In genomic region chr12:47271800-47272230, GRCh38 we compare ENCODE assay signal across 15 cellular contexts.
DNase-seq lines count a peak whose midpoint lies in the region; ATAC-seq, FAIRE-seq and TF ChIP-seq lines count a peak whose summit lies in the region.
"Had no signal": no experiment of that assay in that cellular context is flagged by ENCODE, and none has a peak within 500 bp of the region (broad histone marks: within the 10 kb centered on the region; RNA-seq: fewer than 3 reads in every experiment).

No MANE protein-coding gene starts in this region.

- H3K79me2 ChIP-seq in SU-DHL-6 (ENCODE audit: insufficient read depth, low read length) (no peaks in the 10 kb centered on the region), keratinocyte (ENCODE audit: control insufficient read depth, insufficient read depth, low read length) (peaks cover 3% of the 10 kb centered on the region)

- H3K4me2 ChIP-seq in SU-DHL-6 (ENCODE audit: low read depth, low read length, poor library complexity, severe bottlenecking) (no peak overlapping the region), keratinocyte (ENCODE audit: control insufficient read depth, extremely low read depth, insufficient read depth, low read depth, low read length) (peak overlapping the region; percentile 20)

- DNase-seq in ACHN (peak; percentile 40), DMS53 treated with DMSO at 0.1 percent for 48 hours (lab: John Stamatoyannopoulos, UW; ENCODE audit: unreplicated experiment) (peak; percentile 57), keratinocyte (ENCODE audit: low read depth, low spot score) (no peak), caudate nucleus (lab: John Stamatoyannopoulos, UW) (no peak), upper lobe of right lung (no peak)
- DNase-seq: activated CD8-positive, alpha-beta memory T cell treated with anti-CD3 and anti-CD28 coated beads, Interleukin-2, amount 50 U/mL, for 48 hours; heart right ventricle; Karpas-422; NCI-H2107 had no signal

- intact Hi-C loops in upper lobe of right lung (cut with DNase I), result no loop called here

- no peaks in the 10 kb centered on the region for H3K27me3 ChIP-seq in SU-DHL-6 (ENCODE audit: low read length)
- no peaks in the 10 kb centered on the region for H3K27me3 ChIP-seq in keratinocyte (ENCODE audit: control insufficient read depth, extremely low read depth, insufficient read depth, low read length)
- no peaks in the 10 kb centered on the region for H3K27me3 ChIP-seq in upper lobe of right lung
- H3K27me3 ChIP-seq: esophagus muscularis mucosa had no signal

- peak overlapping the region; percentile 89 for H3K27ac ChIP-seq in SU-DHL-6 (ENCODE audit: low read depth, low read length)
- peak overlapping the region; percentile 99 for H3K27ac ChIP-seq in keratinocyte (ENCODE audit: control insufficient read depth, insufficient read depth, low read length)
- H3K27ac ChIP-seq in caudate nucleus (ENCODE audit: low read depth, low read length), result no peak overlapping the region
- no peak overlapping the region for H3K27ac ChIP-seq in upper lobe of right lung
- H3K27ac ChIP-seq: C4-2B, esophagus muscularis mucosa, heart right ventricle had no signal

- ATAC-seq in upper lobe of right lung, result no peak
- ATAC-seq in HG03095 (IDR thresholded peaks at IDR 0.05; ENCODE audit: unreplicated experiment), result no peak
- no peak for ATAC-seq in activated CD4-positive, CD25-positive, alpha-beta regulatory T cell treated with anti-CD3 and anti-CD28 coated beads, Interleukin-2, amount 50 U/mL, for 24 hours
- ATAC-seq: heart right ventricle had no signal

- in situ Hi-C loops in ACHN (cut with HindIII; ENCODE audit: low pct_ligation_motif_present, low pct_unique_long_range_greater_than_20kb, low sequenced_read_pairs), result no loop called here

- dilution Hi-C loops in keratinocyte (cut with MboI; ENCODE audit: extremely low pct_ligation_motif_present, low sequenced_read_pairs), result no loop called here

- peaks cover 27% of the 10 kb centered on the region for H3F3A ChIP-seq in SU-DHL-6 (ENCODE audit: insufficient read depth)

- TF ChIP-seq CTCF in SU-DHL-6 (IDR thresholded peaks at IDR 0.05; ENCODE audit: insufficient read depth, low read length, poor library complexity, severe bottlenecking) (no peak), keratinocyte (optimal IDR thresholded peaks at IDR 0.05 in 1 of 3, IDR thresholded peaks at IDR 0.05 in 1 of 3, conservative IDR thresholded peaks at IDR 0.05 in 1 of 3; ENCODE audit: extremely low read depth in 1 of 3, insufficient read depth in 2 of 3, low read length in 3 of 3) (no peak), upper lobe of right lung (IDR thresholded peaks at IDR 0.05) (no peak)

- H3K9me2 ChIP-seq in SU-DHL-6 (replicated peaks; ENCODE audit: insufficient read depth, low read length), result no peaks in the 10 kb centered on the region

- H3K4me1 ChIP-seq in keratinocyte (ENCODE audit: control insufficient read depth, extremely low read depth, insufficient read depth, low read length), result peaks cover 72% of the 10 kb centered on the region
- H3K4me1 ChIP-seq in upper lobe of right lung, result peaks cover 14% of the 10 kb centered on the region

- H3K9ac ChIP-seq in SU-DHL-6 (ENCODE audit: low read length) (no peak overlapping the region), keratinocyte (ENCODE audit: control insufficient read depth, extremely low read depth, insufficient read depth, low read length) (peak overlapping the region; percentile 74)

- no peak for FAIRE-seq in keratinocyte (lab: Jason Lieb, UNC)
- FAIRE-seq: GM12892 had no signal

- H3K9me1 ChIP-seq in keratinocyte (ENCODE audit: control insufficient read depth, extremely low read depth, insufficient read depth, low read length), result no peaks in the 10 kb centered on the region

- H2AFZ ChIP-seq in SU-DHL-6 (ENCODE audit: low read depth, low read length, severe bottlenecking) (no peak overlapping the region), keratinocyte (ENCODE audit: control insufficient read depth, low read length) (no peak overlapping the region)

- H4K20me1 ChIP-seq in SU-DHL-6 (ENCODE audit: low read depth, low read length), result no peaks in the 10 kb centered on the region
- H4K20me1 ChIP-seq in keratinocyte (ENCODE audit: control insufficient read depth, extremely low read depth, insufficient read depth, low read length), result no peaks in the 10 kb centered on the region

- H3K36me3 ChIP-seq in SU-DHL-6 (ENCODE audit: low read length), result peaks cover 5% of the 10 kb centered on the region; the same call in 1 of the 2 replicates
- H3K36me3 ChIP-seq in keratinocyte (ENCODE audit: control insufficient read depth in 2 of 2, extremely low read depth in 1 of 2, insufficient read depth in 2 of 2, low read length in 2 of 2), result peaks cover 0 to 3% of the 10 kb centered on the region in 2 experiments
- H3K36me3 ChIP-seq in upper lobe of right lung, result no peaks in the 10 kb centered on the region
- H3K36me3 ChIP-seq: esophagus muscularis mucosa, heart right ventricle had no signal

- peaks cover 5% of the 10 kb centered on the region; the same call in 1 of the 2 replicates for H3K9me3 ChIP-seq in SU-DHL-6 (ENCODE audit: insufficient read depth, low read length)
- H3K9me3 ChIP-seq in keratinocyte (ENCODE audit: control insufficient read depth, low read depth, low read length), result no peaks in the 10 kb centered on the region
- H3K9me3 ChIP-seq in upper lobe of right lung, result no peaks in the 10 kb centered on the region
- H3K9me3 ChIP-seq: esophagus muscularis mucosa, heart right ventricle had no signal

- H3K4me3 ChIP-seq in SU-DHL-6 (ENCODE audit: insufficient read depth, low read length, poor library complexity, severe bottlenecking), result no peak overlapping the region
- no peak overlapping the region for H3K4me3 ChIP-seq in keratinocyte (ENCODE audit: control insufficient read depth in 2 of 3, extremely low read depth in 1 of 3, insufficient read depth in 2 of 3, low read depth in 1 of 3, low read length in 3 of 3)
- no peak overlapping the region for H3K4me3 ChIP-seq in upper lobe of right lung
- H3K4me3 ChIP-seq: esophagus muscularis mucosa, heart right ventricle had no signal

Comparison
In these comparisons a context has a peak if more than half of its experiments do, and no peak if none do; other contexts are left out.
1. DNase-seq: peak in ACHN (single experiment) and DMS53 treated with DMSO at 0.1 percent for 48 hours (single experiment); none in keratinocyte (single experiment), caudate nucleus (0 of 61) and upper lobe of right lung (single experiment).
2. H3K27ac ChIP-seq: peak in SU-DHL-6 (single experiment) and keratinocyte (single experiment); none in caudate nucleus (single experiment) and upper lobe of right lung (single experiment).